Comparison of ENCODE assay signal across 1 cellular context in genomic region chr15:78993931-78994530, GRCh38.
TF ChIP-seq lines count a peak whose summit lies in the region.

No MANE protein-coding gene starts in this region.

TF ChIP-seq in HepG2, 621 proteins besides CTCF, POLR2A, EP300 and RAD21 (continued from another document):
- TF ChIP-seq, protein P1, sequence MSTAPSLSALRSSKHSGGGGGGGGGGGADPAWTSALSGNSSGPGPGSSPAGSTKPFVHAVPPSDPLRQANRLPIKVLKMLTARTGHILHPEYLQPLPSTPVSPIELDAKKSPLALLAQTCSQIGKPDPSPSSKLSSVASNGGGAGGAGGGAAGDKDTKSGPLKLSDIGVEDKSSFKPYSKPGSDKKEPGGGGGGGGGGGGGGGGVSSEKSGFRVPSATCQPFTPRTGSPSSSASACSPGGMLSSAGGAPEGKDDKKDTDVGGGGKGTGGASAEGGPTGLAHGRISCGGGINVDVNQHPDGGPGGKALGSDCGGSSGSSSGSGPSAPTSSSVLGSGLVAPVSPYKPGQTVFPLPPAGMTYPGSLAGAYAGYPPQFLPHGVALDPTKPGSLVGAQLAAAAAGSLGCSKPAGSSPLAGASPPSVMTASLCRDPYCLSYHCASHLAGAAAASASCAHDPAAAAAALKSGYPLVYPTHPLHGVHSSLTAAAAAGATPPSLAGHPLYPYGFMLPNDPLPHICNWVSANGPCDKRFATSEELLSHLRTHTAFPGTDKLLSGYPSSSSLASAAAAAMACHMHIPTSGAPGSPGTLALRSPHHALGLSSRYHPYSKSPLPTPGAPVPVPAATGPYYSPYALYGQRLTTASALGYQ (CRISPR knock-in tag; IDR thresholded peaks at IDR 0.05): peak; percentile 98
- peak; percentile 53; the same call in 1 of the 2 replicates for TF ChIP-seq PRDM15 (CRISPR knock-in tag; IDR thresholded peaks at IDR 0.05)
- no peak for TF ChIP-seq HDAC6 (IDR thresholded peaks at IDR 0.05; ENCODE audit: low read depth, low read length)
- TF ChIP-seq ZNF382 (CRISPR knock-in tag; IDR thresholded peaks at IDR 0.05; ENCODE audit: borderline replicate concordance): no peak
- TF ChIP-seq ZFP37 (CRISPR knock-in tag; IDR thresholded peaks at IDR 0.05; ENCODE audit: borderline replicate concordance): no peak; the same call in 1 of the 2 replicates
- TF ChIP-seq ZNF207 (IDR thresholded peaks at IDR 0.05; ENCODE audit: borderline replicate concordance): no peak
- TF ChIP-seq, protein P2, sequence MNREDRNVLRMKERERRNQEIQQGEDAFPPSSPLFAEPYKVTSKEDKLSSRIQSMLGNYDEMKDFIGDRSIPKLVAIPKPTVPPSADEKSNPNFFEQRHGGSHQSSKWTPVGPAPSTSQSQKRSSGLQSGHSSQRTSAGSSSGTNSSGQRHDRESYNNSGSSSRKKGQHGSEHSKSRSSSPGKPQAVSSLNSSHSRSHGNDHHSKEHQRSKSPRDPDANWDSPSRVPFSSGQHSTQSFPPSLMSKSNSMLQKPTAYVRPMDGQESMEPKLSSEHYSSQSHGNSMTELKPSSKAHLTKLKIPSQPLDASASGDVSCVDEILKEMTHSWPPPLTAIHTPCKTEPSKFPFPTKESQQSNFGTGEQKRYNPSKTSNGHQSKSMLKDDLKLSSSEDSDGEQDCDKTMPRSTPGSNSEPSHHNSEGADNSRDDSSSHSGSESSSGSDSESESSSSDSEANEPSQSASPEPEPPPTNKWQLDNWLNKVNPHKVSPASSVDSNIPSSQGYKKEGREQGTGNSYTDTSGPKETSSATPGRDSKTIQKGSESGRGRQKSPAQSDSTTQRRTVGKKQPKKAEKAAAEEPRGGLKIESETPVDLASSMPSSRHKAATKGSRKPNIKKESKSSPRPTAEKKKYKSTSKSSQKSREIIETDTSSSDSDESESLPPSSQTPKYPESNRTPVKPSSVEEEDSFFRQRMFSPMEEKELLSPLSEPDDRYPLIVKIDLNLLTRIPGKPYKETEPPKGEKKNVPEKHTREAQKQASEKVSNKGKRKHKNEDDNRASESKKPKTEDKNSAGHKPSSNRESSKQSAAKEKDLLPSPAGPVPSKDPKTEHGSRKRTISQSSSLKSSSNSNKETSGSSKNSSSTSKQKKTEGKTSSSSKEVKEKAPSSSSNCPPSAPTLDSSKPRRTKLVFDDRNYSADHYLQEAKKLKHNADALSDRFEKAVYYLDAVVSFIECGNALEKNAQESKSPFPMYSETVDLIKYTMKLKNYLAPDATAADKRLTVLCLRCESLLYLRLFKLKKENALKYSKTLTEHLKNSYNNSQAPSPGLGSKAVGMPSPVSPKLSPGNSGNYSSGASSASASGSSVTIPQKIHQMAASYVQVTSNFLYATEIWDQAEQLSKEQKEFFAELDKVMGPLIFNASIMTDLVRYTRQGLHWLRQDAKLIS (CRISPR knock-in tag; IDR thresholded peaks at IDR 0.05): 0 out of 2 replicates have a peak, but pooled peaks have one; percentile 62
- peak; percentile 27; the same call in 1 of the 2 replicates for TF ChIP-seq AHR (CRISPR knock-in tag; IDR thresholded peaks at IDR 0.05)
- peak; percentile 93 for TF ChIP-seq BRCA1 (CRISPR knock-in tag; IDR thresholded peaks at IDR 0.05)
- TF ChIP-seq ZNF75D (CRISPR knock-in tag; IDR thresholded peaks at IDR 0.05; ENCODE audit: borderline replicate concordance): no peak
- peak; percentile 41; the same call in 1 of the 2 replicates for TF ChIP-seq ZNF547 (CRISPR knock-in tag; IDR thresholded peaks at IDR 0.05)
- TF ChIP-seq ETV5 (CRISPR knock-in tag; IDR thresholded peaks at IDR 0.05; ENCODE audit: borderline replicate concordance): peak; percentile 100
- peak; percentile 83 for TF ChIP-seq FOXC1 (CRISPR knock-in tag; IDR thresholded peaks at IDR 0.05; ENCODE audit: borderline replicate concordance)
- TF ChIP-seq ATF5 (CRISPR knock-in tag; IDR thresholded peaks at IDR 0.05; ENCODE audit: low read depth): no peak
- TF ChIP-seq SRY (CRISPR knock-in tag; IDR thresholded peaks at IDR 0.05): peak; percentile 49; the same call in 1 of the 2 replicates
- peak; percentile 80 for TF ChIP-seq ZNF441 (CRISPR knock-in tag; IDR thresholded peaks at IDR 0.05; ENCODE audit: borderline replicate concordance)
- 0 out of 2 replicates have a peak, but pooled peaks have one; percentile 75 for TF ChIP-seq THAP8 (CRISPR knock-in tag; IDR thresholded peaks at IDR 0.05; ENCODE audit: borderline replicate concordance)
- no peak for TF ChIP-seq SP1 (IDR thresholded peaks at IDR 0.05)
- TF ChIP-seq SP1 (CRISPR knock-in tag; IDR thresholded peaks at IDR 0.05): 0 out of 2 replicates have a peak, but pooled peaks have one; percentile 7
